16 cellular contexts compared by ENCODE assay signal in genomic region chr5:168198359-168198758, GRCh38.
DNase-seq lines count a peak whose midpoint lies in the region; ATAC-seq and TF ChIP-seq lines count a peak whose summit lies in the region.
"Had no signal": no experiment of that assay in that cellular context is flagged by ENCODE, and none has a peak within 500 bp of the region (broad histone marks: within the 10 kb centered on the region; RNA-seq: fewer than 3 reads in every experiment).

No MANE protein-coding gene starts in this region.

- peak overlapping the region; percentile 15 for H3K18ac ChIP-seq in neuronal stem cell (ENCODE audit: low read length)

- no peaks in the 10 kb centered on the region; the same call in 1 of the 2 replicates for H3K27me3 ChIP-seq in GM06990 (replicated peaks; ENCODE audit: control insufficient read depth, insufficient read depth, low read length)
- H3K27me3 ChIP-seq in neuronal stem cell (ENCODE audit: control insufficient read depth in 3 of 3, insufficient read depth in 3 of 3, low read depth in 1 of 3, low read length in 3 of 3): no peaks in the 10 kb centered on the region
- H3K27me3 ChIP-seq in psoas muscle (ENCODE audit: insufficient read depth in 3 of 3, low read length in 2 of 3): no peaks in the 10 kb centered on the region
- H3K27me3 ChIP-seq: BLaER1 had no signal

- TF ChIP-seq CTCF in GM06990 (IDR thresholded peaks at IDR 0.05; ENCODE audit: insufficient read depth, low read length, poor library complexity, severe bottlenecking) (no peak), psoas muscle (IDR thresholded peaks at IDR 0.05) (no peak)

- H2BK5ac ChIP-seq in neuronal stem cell (ENCODE audit: low read length): no peak overlapping the region

- H3K9me3 ChIP-seq in neuronal stem cell (replicated peaks in 1 of 2; ENCODE audit: control insufficient read depth in 2 of 2, insufficient read depth in 1 of 2, low read depth in 1 of 2, low read length in 2 of 2) (no peaks in the 10 kb centered on the region), psoas muscle (no peaks in the 10 kb centered on the region)
- H3K9me3 ChIP-seq: BLaER1, Caco-2 had no signal

- H2BK15ac ChIP-seq in neuronal stem cell (ENCODE audit: low read length): no peak overlapping the region

- H2BK12ac ChIP-seq in neuronal stem cell (ENCODE audit: low read length): peak overlapping the region; percentile 88

- no peaks in the 10 kb centered on the region for H3K79me1 ChIP-seq in neuronal stem cell (ENCODE audit: low read depth, low read length)

- H4K91ac ChIP-seq in neuronal stem cell (ENCODE audit: low read depth, low read length, poor library complexity): no peak overlapping the region

- peak overlapping the region; percentile 60 for H2AK5ac ChIP-seq in neuronal stem cell (ENCODE audit: low read depth, low read length)

- H3K36me3 ChIP-seq in GM06990 (ENCODE audit: control insufficient read depth, insufficient read depth, low read length) (no peaks in the 10 kb centered on the region), neuronal stem cell (replicated peaks in 1 of 2; ENCODE audit: control insufficient read depth in 2 of 2, insufficient read depth in 2 of 2, low read length in 2 of 2) (peaks cover 0 to 15% of the 10 kb centered on the region in 2 donors), psoas muscle (ENCODE audit: insufficient read depth in 1 of 2, low read depth in 1 of 2) (no peaks in the 10 kb centered on the region)

- no peak overlapping the region for H3K4ac ChIP-seq in neuronal stem cell (ENCODE audit: low read length)

- WGBS in neuronal stem cell (ENCODE audit: extremely low coverage in 2 of 2, insufficient read length in 2 of 2, insufficient replicate concordance in 1 of 2), 2 donors: no CpG with 5 or more reads among the region's 2 CpGs
- WGBS in psoas muscle, 3 donors: 79 to 95% (median 80%) methylated on average over 2 of the region's 2 CpGs

- peak; percentile 51 for ATAC-seq in GM19395 (IDR thresholded peaks at IDR 0.05; ENCODE audit: unreplicated experiment)
- peak; percentile 61 for ATAC-seq in HG03520 (IDR thresholded peaks at IDR 0.05; ENCODE audit: unreplicated experiment)
- no peak for ATAC-seq in psoas muscle
- ATAC-seq in GM19023 (IDR thresholded peaks at IDR 0.05; ENCODE audit: unreplicated experiment): no peak
- ATAC-seq: GM23338 had no signal

- H3K23ac ChIP-seq in neuronal stem cell (ENCODE audit: low read depth, low read length, poor library complexity): no peak overlapping the region

- no peak overlapping the region for H2BK120ac ChIP-seq in neuronal stem cell (ENCODE audit: low read depth, low read length)

- H3K4me3 ChIP-seq in GM06990 (replicated peaks; ENCODE audit: low read depth, low read length) (no peak overlapping the region), neuronal stem cell (ENCODE audit: low read length in 2 of 2) (no peak overlapping the region), psoas muscle (no peak overlapping the region)
- H3K4me3 ChIP-seq: BLaER1, GM23338 had no signal

- no peak overlapping the region for H2AFZ ChIP-seq in neuronal stem cell (ENCODE audit: low read length)
- H2AFZ ChIP-seq: GM23338 had no signal

- H3K4me2 ChIP-seq in neuronal stem cell (ENCODE audit: insufficient read depth, low read length, poor library complexity, severe bottlenecking): no peak overlapping the region
- H3K4me2 ChIP-seq: BLaER1, GM23338, KMS-11 had no signal

- H3K4me1 ChIP-seq in neuronal stem cell (ENCODE audit: control insufficient read depth in 2 of 2, insufficient read depth in 1 of 2, low read depth in 1 of 2, low read length in 2 of 2): peaks cover 10 to 13% of the 10 kb centered on the region in 2 donors
- H3K4me1 ChIP-seq in psoas muscle: no peaks in the 10 kb centered on the region
- H3K4me1 ChIP-seq: BLaER1, Caco-2 had no signal

- no peak overlapping the region for H3K14ac ChIP-seq in neuronal stem cell (ENCODE audit: low read length)

- no peak overlapping the region for H3K9ac ChIP-seq in neuronal stem cell (ENCODE audit: low read depth, low read length, poor library complexity)
- H3K9ac ChIP-seq: BLaER1, KMS-11 had no signal

- no peak overlapping the region for H3K27ac ChIP-seq in neuronal stem cell (replicated peaks; ENCODE audit: low read length)
- no peak overlapping the region for H3K27ac ChIP-seq in psoas muscle
- H3K27ac ChIP-seq: 22Rv1, BLaER1, KMS-11 had no signal

- H4K8ac ChIP-seq in neuronal stem cell (ENCODE audit: low read depth, low read length): no peak overlapping the region

- DNase-seq in GM06990 (ENCODE audit: extremely low read depth, insufficient read length): peak; percentile 44
- DNase-seq in neuronal stem cell (ENCODE audit: low spot score): no peak
- DNase-seq in psoas muscle: no peak
- no peak for DNase-seq in NCI-H1694 treated with DMSO at 0.1 percent for 48 hours (lab: John Stamatoyannopoulos, UW)
- DNase-seq: Caco-2; CD8-positive, alpha-beta memory T cell; DND-41; GF-D8; H7 had no signal

- intact Hi-C loops in psoas muscle (cut with DNase I): no loop called here

Comparison
In these comparisons a context has a peak if more than half of its experiments do, and no peak if none do; other contexts are left out.
1. ATAC-seq: peak in GM19395 (single experiment) and HG03520 (single experiment); none in psoas muscle (0 of 4) and GM19023 (single experiment).